ENCODE assay signal across 11 cellular contexts in the genomic region with DNA sequence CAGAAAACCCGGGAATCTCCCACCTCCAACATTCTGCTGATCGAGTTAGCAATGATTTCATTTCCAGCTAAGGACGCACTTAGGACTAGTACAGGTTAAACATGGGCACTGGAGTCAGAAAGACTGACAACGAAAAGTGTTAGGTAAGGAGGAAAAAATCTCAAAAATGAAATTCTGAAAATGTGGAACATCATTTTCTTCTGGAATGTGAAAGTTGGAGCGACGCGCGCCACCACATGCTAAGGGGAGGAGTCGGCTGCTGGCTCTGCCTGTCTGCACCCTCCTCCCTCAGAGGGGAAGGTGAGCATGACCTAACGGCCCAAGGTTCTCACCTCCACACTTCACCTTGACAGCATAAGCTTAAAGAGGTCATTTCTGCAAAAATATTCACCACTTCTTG.
"Had no signal": no experiment of that assay in that cellular context is flagged by ENCODE, and none has a peak within 500 bp of the region (broad histone marks: within the 10 kb centered on the region; RNA-seq: fewer than 3 reads in every experiment).

No MANE protein-coding gene starts in this region.

- H3K27ac Mint-ChIP-seq: GM23338, H9, HFFc6 had no signal

- H3K4me1 ChIP-seq: HAP-1 had no signal

- H3K9ac ChIP-seq: GM23248 had no signal

- DNase-seq: GM23248, GOT3, H7, H9, HCEC 1CT, HFFc6 had no signal

- H3K4me3 Mint-ChIP-seq: GM23338, H9, HFFc6 had no signal

- H3K4me2 ChIP-seq: GM23338 had no signal

- H3K27ac ChIP-seq: GM23248 had no signal

- ATAC-seq: GM23338, HCT116 had no signal

- H3K4me3 ChIP-seq: GM23248, GM23338, HAP-1 had no signal

- H2AFZ ChIP-seq: GM23248, GM23338 had no signal

- H3K36me3 ChIP-seq: HAP-1 had no signal

- FAIRE-seq: H1, H54 had no signal
